In genomic region chr7:23472046-23472445, GRCh38 we compare ENCODE assay signal across 1 cellular context.
TF ChIP-seq lines count a peak whose summit lies in the region.

No MANE protein-coding gene starts in this region.

TF ChIP-seq in GM12878, 131 proteins besides CTCF, POLR2A, EP300 and RAD21 (continued from another document):
- TF ChIP-seq USF1 (IDR thresholded peaks at IDR 0.05; ENCODE audit: borderline replicate concordance, extremely low read length, insufficient read depth, low read depth, low read length), result no peak
- TF ChIP-seq DPF2 (IDR thresholded peaks at IDR 0.05), result no peak
- TF ChIP-seq, protein P1, sequence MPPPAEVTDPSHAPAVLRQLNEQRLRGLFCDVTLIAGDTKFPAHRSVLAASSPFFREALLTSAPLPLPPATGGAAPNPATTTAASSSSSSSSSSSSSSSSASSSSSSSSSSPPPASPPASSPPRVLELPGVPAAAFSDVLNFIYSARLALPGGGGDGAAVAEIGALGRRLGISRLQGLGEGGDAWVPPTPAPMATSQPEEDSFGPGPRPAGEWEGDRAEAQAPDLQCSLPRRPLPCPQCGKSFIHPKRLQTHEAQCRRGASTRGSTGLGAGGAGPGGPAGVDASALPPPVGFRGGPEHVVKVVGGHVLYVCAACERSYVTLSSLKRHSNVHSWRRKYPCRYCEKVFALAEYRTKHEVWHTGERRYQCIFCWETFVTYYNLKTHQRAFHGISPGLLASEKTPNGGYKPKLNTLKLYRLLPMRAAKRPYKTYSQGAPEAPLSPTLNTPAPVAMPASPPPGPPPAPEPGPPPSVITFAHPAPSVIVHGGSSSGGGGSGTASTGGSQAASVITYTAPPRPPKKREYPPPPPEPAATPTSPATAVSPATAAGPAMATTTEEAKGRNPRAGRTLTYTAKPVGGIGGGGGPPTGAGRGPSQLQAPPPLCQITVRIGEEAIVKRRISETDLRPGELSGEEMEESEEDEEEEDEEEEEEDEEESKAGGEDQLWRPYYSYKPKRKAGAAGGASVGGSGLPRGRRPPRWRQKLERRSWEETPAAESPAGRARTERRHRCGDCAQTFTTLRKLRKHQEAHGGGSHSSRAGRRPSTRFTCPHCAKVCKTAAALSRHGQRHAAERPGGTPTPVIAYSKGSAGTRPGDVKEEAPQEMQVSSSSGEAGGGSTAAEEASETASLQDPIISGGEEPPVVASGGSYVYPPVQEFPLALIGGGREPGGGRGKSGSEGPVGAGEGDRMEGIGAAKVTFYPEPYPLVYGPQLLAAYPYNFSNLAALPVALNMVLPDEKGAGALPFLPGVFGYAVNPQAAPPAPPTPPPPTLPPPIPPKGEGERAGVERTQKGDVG (CRISPR knock-in tag; IDR thresholded peaks at IDR 0.05), result no peak
- no peak for TF ChIP-seq HDAC2 (IDR thresholded peaks at IDR 0.05)
- no peak for TF ChIP-seq PAX5 (IDR thresholded peaks at IDR 0.05; ENCODE audit: borderline replicate concordance, low read depth, low read length)
- no peak for TF ChIP-seq SUPT20H (IDR thresholded peaks at IDR 0.05; ENCODE audit: borderline replicate concordance, control insufficient read depth, low read depth, low read length)
- TF ChIP-seq RUNX3 (IDR thresholded peaks at IDR 0.05; ENCODE audit: low read length), result no peak
- TF ChIP-seq BACH1 (IDR thresholded peaks at IDR 0.05; ENCODE audit: borderline replicate concordance), result no peak
- TF ChIP-seq YY1 (IDR thresholded peaks at IDR 0.05; ENCODE audit: low read depth, low read length), result 0 out of 2 replicates have a peak, but pooled peaks have one; percentile 17
- no peak for TF ChIP-seq BCL3 (IDR thresholded peaks at IDR 0.05; ENCODE audit: borderline replicate concordance, insufficient read depth, low read depth, low read length, poor library complexity, severe bottlenecking)
- no peak for TF ChIP-seq FOXM1 (IDR thresholded peaks at IDR 0.05; ENCODE audit: low read depth, low read length)
- TF ChIP-seq, protein P2, sequence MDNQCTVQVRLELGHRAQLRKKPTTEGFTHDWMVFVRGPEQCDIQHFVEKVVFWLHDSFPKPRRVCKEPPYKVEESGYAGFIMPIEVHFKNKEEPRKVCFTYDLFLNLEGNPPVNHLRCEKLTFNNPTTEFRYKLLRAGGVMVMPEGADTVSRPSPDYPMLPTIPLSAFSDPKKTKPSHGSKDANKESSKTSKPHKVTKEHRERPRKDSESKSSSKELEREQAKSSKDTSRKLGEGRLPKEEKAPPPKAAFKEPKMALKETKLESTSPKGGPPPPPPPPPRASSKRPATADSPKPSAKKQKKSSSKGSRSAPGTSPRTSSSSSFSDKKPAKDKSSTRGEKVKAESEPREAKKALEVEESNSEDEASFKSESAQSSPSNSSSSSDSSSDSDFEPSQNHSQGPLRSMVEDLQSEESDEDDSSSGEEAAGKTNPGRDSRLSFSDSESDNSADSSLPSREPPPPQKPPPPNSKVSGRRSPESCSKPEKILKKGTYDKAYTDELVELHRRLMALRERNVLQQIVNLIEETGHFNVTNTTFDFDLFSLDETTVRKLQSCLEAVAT (IDR thresholded peaks at IDR 0.05), result no peak
- 0 out of 2 replicates have a peak, but pooled peaks have one; percentile 13 for TF ChIP-seq ZNF687 (IDR thresholded peaks at IDR 0.05)
- TF ChIP-seq MTA2 (IDR thresholded peaks at IDR 0.05; ENCODE audit: low read depth), result no peak
- TF ChIP-seq SIX5 (IDR thresholded peaks at IDR 0.05; ENCODE audit: low read depth, low read length, severe bottlenecking), result no peak
- TF ChIP-seq EED (IDR thresholded peaks at IDR 0.05; ENCODE audit: low read depth), result no peak
- TF ChIP-seq PML (IDR thresholded peaks at IDR 0.05; ENCODE audit: low read length), result no peak
- no peak for TF ChIP-seq YBX1 (IDR thresholded peaks at IDR 0.05)
- TF ChIP-seq ZBTB40 (IDR thresholded peaks at IDR 0.05; ENCODE audit: borderline replicate concordance), result no peak
- no peak for TF ChIP-seq CHD4 (IDR thresholded peaks at IDR 0.05)
- TF ChIP-seq ZNF207 (IDR thresholded peaks at IDR 0.05; ENCODE audit: borderline replicate concordance), result no peak
- no peak for TF ChIP-seq EZH2 (IDR thresholded peaks at IDR 0.05; ENCODE audit: borderline replicate concordance, control insufficient read depth, low read depth, low read length)
- no peak for TF ChIP-seq POLR2AphosphoS5 (IDR thresholded peaks at IDR 0.05; ENCODE audit: low read length)
